31 cellular contexts compared by ENCODE assay signal in genomic region chr10:49268185-49268584, GRCh38. TPM values are rescaled to one million over a fixed set of nuclear protein-coding genes. Genes with fewer than 3 reads are reported as not detected.
"Had no signal": no experiment of that assay in that cellular context is flagged by ENCODE, and none has a peak within 500 bp of the region (broad histone marks: within the 10 kb centered on the region; RNA-seq: fewer than 3 reads in every experiment).

No MANE protein-coding gene starts in this region.

- H3K27ac Mint-ChIP-seq: activated naive CD8-positive, alpha-beta T cell; mesothelial cell of epicardium; naive B cell; progenitor cell of endocrine pancreas; stimulated activated effector memory CD8-positive, alpha-beta T cell treated with anti-CD3 and anti-CD28 coated beads, Interleukin-12 subunit alpha, Interleukin-12 subunit beta, amount 100 ng/mL, for 72 hours; stimulated activated naive CD8-positive, alpha-beta T cell treated with anti-CD3 and anti-CD28 coated beads, Interleukin-15, Interleukin-2, amounts not matched to agents 100 ng/mL and 50 ng/mL, for 24 hours had no signal

- H3K4me1 Mint-ChIP-seq: mesothelial cell of epicardium had no signal

- H3K4me1 ChIP-seq: body of pancreas had no signal

- H3K9me3 ChIP-seq: body of pancreas, gastrocnemius medialis, ovary had no signal

- H3K36me3 Mint-ChIP-seq: mesothelial cell of epicardium had no signal

- H3K27me3 Mint-ChIP-seq: stimulated activated naive CD8-positive, alpha-beta T cell treated with anti-CD3 and anti-CD28 coated beads, Interleukin-15, Interleukin-2, amounts not matched to agents 100 ng/mL and 50 ng/mL, for 24 hours had no signal

- ATAC-seq: body of pancreas; gastrocnemius medialis; stimulated activated effector memory CD8-positive, alpha-beta T cell treated with anti-CD3 and anti-CD28 coated beads, Interleukin-12 subunit alpha, Interleukin-12 subunit beta, amount 100 ng/mL, for 72 hours had no signal

- H3K27ac ChIP-seq: body of pancreas, gastrocnemius medialis, left ventricle myocardium inferior, ovary, sigmoid colon, thoracic aorta had no signal

- H3K36me3 ChIP-seq: gastrocnemius medialis, left ventricle myocardium inferior, ovary, sigmoid colon, thoracic aorta had no signal

- H3K4me3 Mint-ChIP-seq: activated naive CD8-positive, alpha-beta T cell; mesothelial cell of epicardium; naive B cell; stimulated activated effector memory CD8-positive, alpha-beta T cell treated with anti-CD3 and anti-CD28 coated beads, Interleukin-12 subunit alpha, Interleukin-12 subunit beta, amount 100 ng/mL, for 72 hours; stimulated activated naive CD8-positive, alpha-beta T cell treated with anti-CD3 and anti-CD28 coated beads, Interleukin-15, Interleukin-2, amounts not matched to agents 100 ng/mL and 50 ng/mL, for 24 hours had no signal

- H3K27me3 ChIP-seq: body of pancreas, gastrocnemius medialis, ovary, sigmoid colon had no signal

- FAIRE-seq: colon, small intestine, urothelium cell line had no signal

- DNase-seq: activated CD4-positive, alpha-beta T cell treated with anti-CD3 and anti-CD28 coated beads for 4 hours; activated CD4-positive, alpha-beta T cell treated with anti-CD3 and anti-CD28 coated beads, Interleukin-2, amount 50 U/mL, for 4 hours; activated CD4-positive, CD25-positive, alpha-beta regulatory T cell; activated effector memory CD4-positive, alpha-beta T cell treated with Interleukin-2 at 50 U/mL for 16 hours; activated naive CD4-positive, alpha-beta T cell treated with Interleukin-2 at 50 U/mL for 16 hours; aorta; body of pancreas; dermis blood vessel endothelial cell; effector CD4-positive, alpha-beta T cell; gastrocnemius medialis; glutamatergic neuron; islet precursor cell; left ventricle myocardium inferior; naive B cell; ovary; sigmoid colon; small intestine; stimulated activated CD4-positive, alpha-beta T cell treated with anti-CD3 and anti-CD28 coated beads, Interleukin-4, amount 100 ng/mL, for 24 hours; trophoblast cell had no signal

- H3K4me3 ChIP-seq: body of pancreas, gastrocnemius medialis, left ventricle myocardium inferior, ovary, sigmoid colon, thoracic aorta had no signal

RNA-seq across cellular contexts. Expression of gene C10orf71, which starts 30.8 kb away (rescaled TPM):
- total RNA-seq: dermis blood vessel endothelial cell, epithelial cell of proximal tubule, lung microvascular endothelial cell, mesothelial cell of epicardium, progenitor cell of endocrine pancreas, sigmoid colon, subcutaneous adipose tissue had no signal
- polyA plus RNA-seq: neural cell, sigmoid colon had no signal
